In genomic region chr21:14403681-14404318, GRCh38 we compare ENCODE assay signal across 9 cellular contexts. TPM values are rescaled to one million over a fixed set of nuclear protein-coding genes. Genes with fewer than 3 reads are reported as not detected.
DNase-seq lines count a peak whose midpoint lies in the region; ATAC-seq, FAIRE-seq and TF ChIP-seq lines count a peak whose summit lies in the region.
"Had no signal": no experiment of that assay in that cellular context is flagged by ENCODE, and none has a peak within 500 bp of the region (broad histone marks: within the 10 kb centered on the region; RNA-seq: fewer than 3 reads in every experiment).

No MANE protein-coding gene starts in this region.

- H3K36me3 Mint-ChIP-seq in activated T-cell treated with anti-CD3 and anti-CD28 coated beads, Interleukin-2, amount 50 U/mL, for 24 hours (ENCODE audit: low read depth) = no peaks in the 10 kb centered on the region
- H3K36me3 Mint-ChIP-seq: T-cell had no signal

- no peak for DNase-seq in D721Med (ENCODE audit: insufficient read length, low spot score)
- peak; percentile 22 for DNase-seq in NCI-H460 (ENCODE audit: extremely low read depth, low read depth)
- DNase-seq in cerebellum (ENCODE audit: low spot score) = peak; percentile 15
- peak; percentile 22 for DNase-seq in midbrain (lab: John Stamatoyannopoulos, UW)
- no peak for DNase-seq in nucleus accumbens (lab: John Stamatoyannopoulos, UW)
- DNase-seq in activated T-cell treated with anti-CD3 and anti-CD28 coated beads, Interleukin-2, amount 50 U/mL, for 24 hours = no peak

- peak; percentile 62 for TF ChIP-seq CTCF in D721Med (IDR thresholded peaks at IDR 0.05; ENCODE audit: insufficient read depth, missing control alignments)

- no peak overlapping the region for H3K4me3 Mint-ChIP-seq in activated T-cell treated with anti-CD3 and anti-CD28 coated beads, Interleukin-2, amount 50 U/mL, for 24 hours
- H3K4me3 Mint-ChIP-seq: T-cell had no signal

- FAIRE-seq in D721Med (lab: Jason Lieb, UNC) = peak; percentile 87

- H3K27me3 Mint-ChIP-seq in activated T-cell treated with anti-CD3 and anti-CD28 coated beads, Interleukin-2, amount 50 U/mL, for 24 hours = no peaks in the 10 kb centered on the region

- no peak overlapping the region for H3K27ac Mint-ChIP-seq in activated T-cell treated with anti-CD3 and anti-CD28 coated beads, Interleukin-2, amount 50 U/mL, for 24 hours
- H3K27ac Mint-ChIP-seq: T-cell had no signal

- no peaks in the 10 kb centered on the region for H3K9me3 Mint-ChIP-seq in activated T-cell treated with anti-CD3 and anti-CD28 coated beads, Interleukin-2, amount 50 U/mL, for 24 hours

- H3K4me1 Mint-ChIP-seq in activated T-cell treated with anti-CD3 and anti-CD28 coated beads, Interleukin-2, amount 50 U/mL, for 24 hours (ENCODE audit: low read depth) = peaks cover 1% of the 10 kb centered on the region
- H3K4me1 Mint-ChIP-seq: T-cell had no signal

- peak; percentile 85 for ATAC-seq in GM21576 (IDR thresholded peaks at IDR 0.05; ENCODE audit: unreplicated experiment)
- no peak for ATAC-seq in GM19324 (IDR thresholded peaks at IDR 0.05; ENCODE audit: low FRiP score, unreplicated experiment)

RNA-seq across cellular contexts. Expression of gene HSPA13, which starts 20.9 kb away (rescaled TPM):
- total RNA-seq in NCI-H460 (2014; rRNA removed; shearing (Covaris generic)) = 97.7 and 107 TPM in 2 replicates
- 34.3 and 52.6 TPM in 2 replicates for polyA plus RNA-seq in NCI-H460 (2014; cell fraction: nucleus; rRNA removed)
- 88.9 TPM for total RNA-seq in cerebellum

Comparison
In these comparisons a context has a peak if more than half of its experiments do, and no peak if none do; other contexts are left out.
1. DNase-seq: peak in NCI-H460 (single experiment), cerebellum (single experiment) and midbrain (single experiment); none in D721Med (single experiment), nucleus accumbens (0 of 56) and activated T-cell treated with anti-CD3 and anti-CD28 coated beads, Interleukin-2, amount 50 U/mL, for 24 hours (single experiment).